ENCODE assay signal across 1 cellular context in genomic region chr4:48047896-48048295, GRCh38.
TF ChIP-seq lines count a peak whose summit lies in the region.

No MANE protein-coding gene starts in this region.

TF ChIP-seq in SK-N-SH treated with all-trans-retinoic acid at 6 μM for 48 hours, 23 proteins besides CTCF, POLR2A, EP300 and RAD21 (continued from another document):
- TF ChIP-seq TSHZ2 (CRISPR knock-in tag; IDR thresholded peaks at IDR 0.05) (no peak), CSRNP3 (CRISPR knock-in tag; IDR thresholded peaks at IDR 0.05) (no peak), ZFP3 (CRISPR knock-in tag; IDR thresholded peaks at IDR 0.05) (no peak), TOX (CRISPR knock-in tag; IDR thresholded peaks at IDR 0.05; ENCODE audit: borderline replicate concordance) (no peak), POU6F1 (CRISPR knock-in tag; IDR thresholded peaks at IDR 0.05; ENCODE audit: borderline replicate concordance, low read depth) (no peak), BACH2 (CRISPR knock-in tag; IDR thresholded peaks at IDR 0.05; ENCODE audit: borderline replicate concordance) (no peak)
TF ChIP-seq in SK-N-SH treated with all-trans-retinoic acid at 6 μM for 48 hours: peak in this region for 0.
